ENCODE assay signal across 11 cellular contexts in genomic region chr6:132414761-132415160, GRCh38. TPM values are rescaled to one million over a fixed set of nuclear protein-coding genes. Genes with fewer than 3 reads are reported as not detected.
"Had no signal": no experiment of that assay in that cellular context is flagged by ENCODE, and none has a peak within 500 bp of the region (broad histone marks: within the 10 kb centered on the region; RNA-seq: fewer than 3 reads in every experiment).

No MANE protein-coding gene starts in this region.

- H3K9me3 Mint-ChIP-seq: activated naive CD8-positive, alpha-beta T cell treated with anti-CD3 and anti-CD28 coated beads, Interleukin-2, amount 10 ng/mL, durations not matched to agents 7 days and 5 days had no signal

- H3K4me1 ChIP-seq: esophagus muscularis mucosa, parathyroid adenoma, tibial artery had no signal

- H3K9me3 ChIP-seq: esophagus muscularis mucosa had no signal

- H3K36me3 ChIP-seq: esophagus muscularis mucosa, tibial artery had no signal

- H3K4me1 Mint-ChIP-seq: activated naive CD8-positive, alpha-beta T cell treated with anti-CD3 and anti-CD28 coated beads, Interleukin-2, amount 10 ng/mL, durations not matched to agents 7 days and 5 days had no signal

- H3K4me3 ChIP-seq: esophagus muscularis mucosa, tibial artery had no signal

- H3K27ac ChIP-seq: esophagus muscularis mucosa, parathyroid adenoma, tibial artery had no signal

- H3K9ac ChIP-seq: parathyroid adenoma had no signal

- H3K4me3 Mint-ChIP-seq: activated CD4-positive, alpha-beta memory T cell treated with anti-CD3 and anti-CD28 coated beads for 36 hours; activated naive CD8-positive, alpha-beta T cell treated with anti-CD3 and anti-CD28 coated beads, Interleukin-2, amount 10 ng/mL, durations not matched to agents 7 days and 5 days; activated T-cell treated with anti-CD3 and anti-CD28 coated beads, Interleukin-2, amount 50 U/mL, for 72 hours had no signal

- H2AFZ ChIP-seq: parathyroid adenoma had no signal

- H3K27me3 ChIP-seq: esophagus muscularis mucosa, tibial artery had no signal

- H3K79me2 ChIP-seq: parathyroid adenoma had no signal

- DNase-seq: activated CD4-positive, alpha-beta memory T cell treated with anti-CD3 and anti-CD28 coated beads for 36 hours; activated CD4-positive, alpha-beta T cell treated with anti-CD3 and anti-CD28 coated beads for 1 hour; activated naive CD8-positive, alpha-beta T cell treated with anti-CD3 and anti-CD28 coated beads, Interleukin-2, amount 10 ng/mL, durations not matched to agents 7 days and 5 days; activated T-cell treated with anti-CD3 and anti-CD28 coated beads, Interleukin-2, amount 50 U/mL, for 72 hours; aorta; kidney; small intestine; SW 1271; tibial artery had no signal

- ATAC-seq: activated T-cell treated with anti-CD3 and anti-CD28 coated beads, Interleukin-2, amount 50 U/mL, for 72 hours had no signal

- H3K36me3 Mint-ChIP-seq: activated CD4-positive, alpha-beta memory T cell treated with anti-CD3 and anti-CD28 coated beads for 36 hours; activated naive CD8-positive, alpha-beta T cell treated with anti-CD3 and anti-CD28 coated beads, Interleukin-2, amount 10 ng/mL, durations not matched to agents 7 days and 5 days had no signal

RNA-seq across cellular contexts. Expression of gene MOXD1, which starts 13.5 kb away (rescaled TPM):
- total RNA-seq: activated CD4-positive, alpha-beta memory T cell treated with anti-CD3 and anti-CD28 coated beads for 36 hours; activated naive CD8-positive, alpha-beta T cell treated with anti-CD3 and anti-CD28 coated beads, Interleukin-2, amount 10 ng/mL, durations not matched to agents 7 days and 5 days; activated T-cell treated with anti-CD3 and anti-CD28 coated beads, Interleukin-2, amount 50 U/mL, for 72 hours had no signal
